ENCODE assay signal across 8 cellular contexts in genomic region chr3:43638594-43639447, GRCh38. TPM values are rescaled to one million over a fixed set of nuclear protein-coding genes. Genes with fewer than 3 reads are reported as not detected.
DNase-seq lines count a peak whose midpoint lies in the region; ATAC-seq, FAIRE-seq and TF ChIP-seq lines count a peak whose summit lies in the region.

No MANE protein-coding gene starts in this region.

- H3K9me3 Mint-ChIP-seq in activated CD4-positive, alpha-beta T cell treated with anti-CD3 and anti-CD28 coated beads, Interleukin-2, amount 10 ng/mL, durations not matched to agents 7 days and 5 days: no peaks in the 10 kb centered on the region

- peak overlapping the region; percentile 65 for H3K4me2 ChIP-seq in keratinocyte (ENCODE audit: control insufficient read depth, extremely low read depth, insufficient read depth, low read depth, low read length)

- peaks cover 12% of the 10 kb centered on the region for H3K27me3 Mint-ChIP-seq in activated CD4-positive, alpha-beta T cell treated with anti-CD3 and anti-CD28 coated beads, Interleukin-2, amount 10 ng/mL, durations not matched to agents 7 days and 5 days

- H4K20me1 ChIP-seq in keratinocyte (ENCODE audit: control insufficient read depth, extremely low read depth, insufficient read depth, low read length): no peaks in the 10 kb centered on the region

- H3K9ac ChIP-seq in keratinocyte (ENCODE audit: control insufficient read depth, extremely low read depth, insufficient read depth, low read length): no peak overlapping the region

- H3K27ac ChIP-seq in keratinocyte (ENCODE audit: control insufficient read depth, insufficient read depth, low read length) (no peak overlapping the region), ovary (no peak overlapping the region)

- H3K4me3 Mint-ChIP-seq in activated CD4-positive, alpha-beta T cell treated with anti-CD3 and anti-CD28 coated beads, Interleukin-2, amount 10 ng/mL, durations not matched to agents 7 days and 5 days: no peak overlapping the region

- no peak for TF ChIP-seq EP300 in ovary (IDR thresholded peaks at IDR 0.05)

- no peaks in the 10 kb centered on the region for H3K79me2 ChIP-seq in keratinocyte (ENCODE audit: control insufficient read depth, insufficient read depth, low read length)

- H2AFZ ChIP-seq in keratinocyte (ENCODE audit: control insufficient read depth, low read length): peak overlapping the region; percentile 85

- peak; percentile 83 for FAIRE-seq in keratinocyte (lab: Jason Lieb, UNC)

- POLR2A ChIA-PET in activated CD4-positive, alpha-beta T cell treated with anti-CD3 and anti-CD28 coated beads, Interleukin-2, amount 10 ng/mL, durations not matched to agents 7 days and 5 days (lab: Charles Lee): no interaction called here

- H3K27me3 ChIP-seq in keratinocyte (ENCODE audit: control insufficient read depth, extremely low read depth, insufficient read depth, low read length) (no peaks in the 10 kb centered on the region), ovary (no peaks in the 10 kb centered on the region)

- WGBS in ovary, 3 donors: 70 to 72% (median 71%) methylated on average over 9 of the region's 9 CpGs

- no peak for ATAC-seq in GM21515 (IDR thresholded peaks at IDR 0.05; ENCODE audit: unreplicated experiment)
- ATAC-seq in GM19467 (IDR thresholded peaks at IDR 0.05; ENCODE audit: unreplicated experiment): no peak

- CTCF ChIA-PET in activated CD4-positive, alpha-beta T cell treated with anti-CD3 and anti-CD28 coated beads, Interleukin-2, amount 10 ng/mL, durations not matched to agents 7 days and 5 days (lab: Charles Lee): interaction anchor here (0.6 kb wide), 1 partner anchor 415 kb away, joined by 4 read pairs; no protein-coding TSS in a partner anchor

- H3K36me3 ChIP-seq in keratinocyte (ENCODE audit: control insufficient read depth in 2 of 2, extremely low read depth in 1 of 2, insufficient read depth in 2 of 2, low read length in 2 of 2): no peaks in the 10 kb centered on the region
- no peaks in the 10 kb centered on the region for H3K36me3 ChIP-seq in ovary

- no peak overlapping the region for H3K27ac Mint-ChIP-seq in activated CD4-positive, alpha-beta T cell treated with anti-CD3 and anti-CD28 coated beads, Interleukin-2, amount 10 ng/mL, durations not matched to agents 7 days and 5 days

- DNase-seq in NCI-H82 (lab: John Stamatoyannopoulos, UW): peak; percentile 43
- DNase-seq in NCI-H82 treated with DMSO at 0.1 percent for 48 hours (lab: John Stamatoyannopoulos, UW; ENCODE audit: unreplicated experiment): no peak
- DNase-seq in HUDEP-2 (lab: John Stamatoyannopoulos, UW; ENCODE audit: unreplicated experiment in 76 of 76): peak in 39 of 76 experiments; percentile 3 to 61 (median 21)
- DNase-seq in activated CD4-positive, alpha-beta T cell treated with anti-CD3 and anti-CD28 coated beads, Interleukin-2, amount 10 ng/mL, durations not matched to agents 7 days and 5 days: peak; percentile 62
- DNase-seq in keratinocyte (ENCODE audit: low read depth, low spot score): peak; percentile 28
- no peak for DNase-seq in ovary

- peaks cover 7% of the 10 kb centered on the region for H3K4me1 Mint-ChIP-seq in activated CD4-positive, alpha-beta T cell treated with anti-CD3 and anti-CD28 coated beads, Interleukin-2, amount 10 ng/mL, durations not matched to agents 7 days and 5 days

- H3K9me3 ChIP-seq in keratinocyte (ENCODE audit: control insufficient read depth, low read depth, low read length) (no peaks in the 10 kb centered on the region), ovary (no peaks in the 10 kb centered on the region)

- dilution Hi-C loops in keratinocyte (cut with MboI; ENCODE audit: extremely low pct_ligation_motif_present, low sequenced_read_pairs): no loop called here

- H3K9me1 ChIP-seq in keratinocyte (ENCODE audit: control insufficient read depth, extremely low read depth, insufficient read depth, low read length): no peaks in the 10 kb centered on the region

- no peak for TF ChIP-seq POLR2A in ovary (IDR thresholded peaks at IDR 0.05)

- H3K36me3 Mint-ChIP-seq in activated CD4-positive, alpha-beta T cell treated with anti-CD3 and anti-CD28 coated beads, Interleukin-2, amount 10 ng/mL, durations not matched to agents 7 days and 5 days (ENCODE audit: low read depth): no peaks in the 10 kb centered on the region

- H3K4me1 ChIP-seq in keratinocyte (ENCODE audit: control insufficient read depth, extremely low read depth, insufficient read depth, low read length) (peaks cover 10% of the 10 kb centered on the region), ovary (ENCODE audit: insufficient read depth) (no peaks in the 10 kb centered on the region)

- TF ChIP-seq CTCF in keratinocyte (optimal IDR thresholded peaks at IDR 0.05 in 1 of 3, IDR thresholded peaks at IDR 0.05 in 1 of 3, conservative IDR thresholded peaks at IDR 0.05 in 1 of 3; ENCODE audit: extremely low read depth in 1 of 3, insufficient read depth in 2 of 3, low read length in 3 of 3) (peak; percentile 55 to 84 (median 61)), ovary (IDR thresholded peaks at IDR 0.05) (no peak)

- intact Hi-C loops in ovary (cut with DNase I): no loop called here

- H3K4me3 ChIP-seq in keratinocyte (ENCODE audit: control insufficient read depth in 2 of 3, extremely low read depth in 1 of 3, insufficient read depth in 2 of 3, low read depth in 1 of 3, low read length in 3 of 3): peak overlapping the region in 1 of 3 experiments; percentile 20
- H3K4me3 ChIP-seq in ovary: no peak overlapping the region

RNA-seq across cellular contexts. Expression of gene ANO10, which starts 17.0 kb away (rescaled TPM):
- total RNA-seq in activated CD4-positive, alpha-beta T cell treated with anti-CD3 and anti-CD28 coated beads, Interleukin-2, amount 10 ng/mL, durations not matched to agents 7 days and 5 days: 10 to 100 TPM; 12.4 to 14.3 TPM
- 32.7 to 48.8 TPM (median 37.0 TPM) in 3 replicates for polyA plus RNA-seq in keratinocyte
- polyA plus RNA-seq in keratinocyte (2011; ENCODE audit: low read depth): 109 TPM
- 20.1 and 30.9 TPM in 2 replicates for polyA plus RNA-seq in keratinocyte (2011; cell fraction: cytosol; rRNA removed)
- 53.1 and 58.7 TPM in 2 replicates for polyA plus RNA-seq in keratinocyte (2011; cell fraction: nucleus; rRNA removed)
- polyA plus RNA-seq in keratinocyte (2012; ENCODE audit: low replicate concordance): 29.4 and 34.6 TPM in 2 replicates
- polyA minus RNA-seq in keratinocyte: 23.7 to 51.6 TPM (median 45.6 TPM) in 3 replicates
- polyA minus RNA-seq in keratinocyte (2011; cell fraction: cytosol; rRNA and poly(A)+ RNA removed): 24.4 TPM
- 47.3 and 88.8 TPM in 2 replicates for polyA minus RNA-seq in keratinocyte (2011; cell fraction: nucleus; rRNA and poly(A)+ RNA removed)
- total RNA-seq in ovary: 10 to 100 TPM; 12.2 to 37.2 (median 21.7) TPM
- polyA plus RNA-seq in ovary: 10 to 100 TPM; 15.5 to 58.7 TPM

RNA-seq across cellular contexts. Expression of gene ABHD5, which starts 51.9 kb away (rescaled TPM):
- 10 to 100 TPM; 13.0 to 13.9 TPM for total RNA-seq in activated CD4-positive, alpha-beta T cell treated with anti-CD3 and anti-CD28 coated beads, Interleukin-2, amount 10 ng/mL, durations not matched to agents 7 days and 5 days
- polyA plus RNA-seq in keratinocyte (22.7 to 26.8 TPM (median 22.8 TPM) in 3 replicates), ovary (10 to 100 TPM in 1 of 2 donors, 1 to 10 TPM in 1; 4.4 to 36.2 TPM)
- 37.3 TPM for polyA plus RNA-seq in keratinocyte (2011; ENCODE audit: low read depth)
- polyA plus RNA-seq in keratinocyte (2011; cell fraction: cytosol; rRNA removed): 13.1 and 28.1 TPM in 2 replicates
- polyA plus RNA-seq in keratinocyte (2011; cell fraction: nucleus; rRNA removed): 14.3 and 19.7 TPM in 2 replicates
- polyA plus RNA-seq in keratinocyte (2012; ENCODE audit: low replicate concordance): 16.3 and 57.4 TPM in 2 replicates
- 11.1 to 23.9 TPM (median 22.1 TPM) in 3 replicates for polyA minus RNA-seq in keratinocyte
- 19.8 TPM for polyA minus RNA-seq in keratinocyte (2011; cell fraction: cytosol; rRNA and poly(A)+ RNA removed)
- polyA minus RNA-seq in keratinocyte (2011; cell fraction: nucleus; rRNA and poly(A)+ RNA removed): 7.1 and 13.7 TPM in 2 replicates
- 10 to 100 TPM in 6 of 7 donors, 1 to 10 TPM in 1; 8.9 to 14.1 (median 11.3) TPM for total RNA-seq in ovary

Comparison
In these comparisons a context has a peak if more than half of its experiments do, and no peak if none do; other contexts are left out.
1. DNase-seq: peak in NCI-H82 (single experiment), HUDEP-2 (39 of 76), activated CD4-positive, alpha-beta T cell treated with anti-CD3 and anti-CD28 coated beads, Interleukin-2, amount 10 ng/mL, durations not matched to agents 7 days and 5 days (single experiment) and keratinocyte (single experiment); none in NCI-H82 treated with DMSO at 0.1 percent for 48 hours (single experiment) and ovary (0 of 5).
2. CTCF ChIP-seq: peak in keratinocyte (3 of 3); none in ovary (0 of 3).